In genomic region chr18:62131305-62131909, GRCh38 we compare ENCODE assay signal across 8 cellular contexts. TPM values are rescaled to one million over a fixed set of nuclear protein-coding genes. Genes with fewer than 3 reads are reported as not detected.
DNase-seq lines count a peak whose midpoint lies in the region; ATAC-seq and TF ChIP-seq lines count a peak whose summit lies in the region.

No MANE protein-coding gene starts in this region.

- H3K27ac ChIP-seq in CD4-positive, CD25-positive, alpha-beta regulatory T cell (ENCODE audit: insufficient read depth, low read length, poor library complexity, severe bottlenecking) = no peak overlapping the region
- H3K27ac ChIP-seq in HL-60 (replicated peaks) (no peak overlapping the region), osteoblast (ENCODE audit: low read depth, low read length) (no peak overlapping the region), transverse colon (no peak overlapping the region)

- no peaks in the 10 kb centered on the region for H4K20me1 ChIP-seq in osteoblast (ENCODE audit: insufficient read depth, low read length)

- H3K4me3 Mint-ChIP-seq in CD4-positive, CD25-positive, alpha-beta regulatory T cell = no peak overlapping the region
- no peak overlapping the region for H3K4me3 Mint-ChIP-seq in activated T-cell treated with anti-CD3 and anti-CD28 coated beads, Interleukin-2, amount 50 U/mL, for 24 hours

- H3K36me3 Mint-ChIP-seq in CD4-positive, CD25-positive, alpha-beta regulatory T cell = peaks cover 8% of the 10 kb centered on the region
- H3K36me3 Mint-ChIP-seq in activated T-cell treated with anti-CD3 and anti-CD28 coated beads, Interleukin-2, amount 50 U/mL, for 24 hours (ENCODE audit: low read depth) = peaks cover 14% of the 10 kb centered on the region

- no peaks in the 10 kb centered on the region for H3K9me3 Mint-ChIP-seq in CD4-positive, CD25-positive, alpha-beta regulatory T cell
- no peaks in the 10 kb centered on the region for H3K9me3 Mint-ChIP-seq in activated T-cell treated with anti-CD3 and anti-CD28 coated beads, Interleukin-2, amount 50 U/mL, for 24 hours

- peak; percentile 95 for TF ChIP-seq CTCF in HL-60 (IDR thresholded peaks at IDR 0.05; ENCODE audit: insufficient read depth, low read length)
- TF ChIP-seq CTCF in fibroblast of pulmonary artery (IDR thresholded peaks at IDR 0.05; ENCODE audit: low read length, missing control alignments) = peak; percentile 92
- TF ChIP-seq CTCF in osteoblast (IDR thresholded peaks at IDR 0.05; ENCODE audit: extremely low read depth, low read depth, low read length) = peak; percentile 92
- peak; percentile 87 to 94 (median 90) for TF ChIP-seq CTCF in transverse colon (IDR thresholded peaks at IDR 0.05)

- peak; percentile 37 to 70 (median 66) for DNase-seq in CD4-positive, CD25-positive, alpha-beta regulatory T cell
- DNase-seq in GM19238 (ENCODE audit: insufficient read length, low spot score) (peak; percentile 28), HL-60 (ENCODE audit: low read depth in 1 of 2, low spot score in 1 of 2) (peak; percentile 51 to 66), OCI-M1 (lab: John Stamatoyannopoulos, UW) (peak; percentile 77), fibroblast of pulmonary artery (ENCODE audit: low read depth) (peak; percentile 84), osteoblast (ENCODE audit: insufficient read length, low spot score, missing footprints) (peak; percentile 41), transverse colon (peak; percentile 52)
- DNase-seq in activated T-cell treated with anti-CD3 and anti-CD28 coated beads, Interleukin-2, amount 50 U/mL, for 24 hours = peak; percentile 53

- H2AFZ ChIP-seq in osteoblast (ENCODE audit: low read length) = no peak overlapping the region

- TF ChIP-seq POLR2A in transverse colon (IDR thresholded peaks at IDR 0.05) = no peak

- H3K36me3 ChIP-seq in CD4-positive, CD25-positive, alpha-beta regulatory T cell (ENCODE audit: control insufficient read depth, insufficient read depth, low read length) = no peaks in the 10 kb centered on the region
- no peaks in the 10 kb centered on the region for H3K36me3 ChIP-seq in osteoblast (ENCODE audit: insufficient read depth, low read length)
- no peaks in the 10 kb centered on the region for H3K36me3 ChIP-seq in transverse colon

- H3K4me1 Mint-ChIP-seq in CD4-positive, CD25-positive, alpha-beta regulatory T cell = peaks cover 0 to 9% (median 0%) of the 10 kb centered on the region in 4 donors
- H3K4me1 Mint-ChIP-seq in activated T-cell treated with anti-CD3 and anti-CD28 coated beads, Interleukin-2, amount 50 U/mL, for 24 hours (ENCODE audit: low read depth) = peaks cover 3% of the 10 kb centered on the region

- H3K27ac Mint-ChIP-seq in CD4-positive, CD25-positive, alpha-beta regulatory T cell = no peak overlapping the region
- H3K27ac Mint-ChIP-seq in activated T-cell treated with anti-CD3 and anti-CD28 coated beads, Interleukin-2, amount 50 U/mL, for 24 hours = no peak overlapping the region

- peak in 1 of 2 donors; percentile 72 for ATAC-seq in CD4-positive, CD25-positive, alpha-beta regulatory T cell (ENCODE audit: low read depth in 2 of 2)

- H3K27me3 ChIP-seq in CD4-positive, CD25-positive, alpha-beta regulatory T cell (ENCODE audit: control insufficient read depth, insufficient read depth, low read length) = no peaks in the 10 kb centered on the region
- H3K27me3 ChIP-seq in HL-60 (ENCODE audit: insufficient read depth, poor library complexity, severe bottlenecking) (no peaks in the 10 kb centered on the region), osteoblast (ENCODE audit: insufficient read depth, low read length) (no peaks in the 10 kb centered on the region), transverse colon (no peaks in the 10 kb centered on the region)

- H3K27me3 Mint-ChIP-seq in CD4-positive, CD25-positive, alpha-beta regulatory T cell = no peaks in the 10 kb centered on the region
- H3K27me3 Mint-ChIP-seq in activated T-cell treated with anti-CD3 and anti-CD28 coated beads, Interleukin-2, amount 50 U/mL, for 24 hours = no peaks in the 10 kb centered on the region

- no peak for TF ChIP-seq EP300 in transverse colon (IDR thresholded peaks at IDR 0.05; ENCODE audit: low read depth)

- no peak overlapping the region for H3K4me2 ChIP-seq in osteoblast (ENCODE audit: insufficient read depth, low read length)

- H3K9me3 ChIP-seq in CD4-positive, CD25-positive, alpha-beta regulatory T cell (ENCODE audit: control insufficient read depth in 2 of 2, low read length in 2 of 2) = no peaks in the 10 kb centered on the region
- H3K9me3 ChIP-seq in osteoblast (ENCODE audit: low read depth, low read length) = no peaks in the 10 kb centered on the region
- H3K9me3 ChIP-seq in transverse colon = no peaks in the 10 kb centered on the region

- no peaks in the 10 kb centered on the region for H3K79me2 ChIP-seq in osteoblast (ENCODE audit: insufficient read depth, low read length)

- in situ Hi-C loops in transverse colon (cut with MboI; ENCODE audit: low pct_ligation_motif_present in 1 of 4, low pct_unique_long_range_greater_than_20kb in 1 of 4, low sequenced_read_pairs in 3 of 4) = loop anchor here (10.0 to 25.0 kb wide), 4 partner anchors 219 to 577 kb away; no protein-coding TSS in a partner anchor

- intact Hi-C loops in transverse colon (cut with DNase I; ENCODE audit: low total_unique reads) = no loop called here

- whole genome bisulfite sequencing in transverse colon (ENCODE audit: low coverage in 1 of 2), 2 donors = 61 to 90% methylated on average over 2 of the region's 2 CpGs

- no peaks in the 10 kb centered on the region for H3K4me1 ChIP-seq in CD4-positive, CD25-positive, alpha-beta regulatory T cell (ENCODE audit: control insufficient read depth, insufficient read depth, low read length, poor library complexity, severe bottlenecking)
- H3K4me1 ChIP-seq in osteoblast (ENCODE audit: insufficient read depth, low read length) = peaks cover 15% of the 10 kb centered on the region
- H3K4me1 ChIP-seq in transverse colon = no peaks in the 10 kb centered on the region

- no peak overlapping the region for H3K4me3 ChIP-seq in CD4-positive, CD25-positive, alpha-beta regulatory T cell (ENCODE audit: low read depth, low read length)
- H3K4me3 ChIP-seq in HL-60 (replicated peaks; ENCODE audit: insufficient read depth, low read length) (no peak overlapping the region), fibroblast of pulmonary artery (replicated peaks; ENCODE audit: low read depth, low read length) (no peak overlapping the region), osteoblast (ENCODE audit: insufficient read depth, low read length) (no peak overlapping the region), transverse colon (no peak overlapping the region)

RNA-seq across cellular contexts. Expression of gene PIGN, which starts 55.4 kb away (rescaled TPM):
- 14.0 TPM for total RNA-seq in CD4-positive, CD25-positive, alpha-beta regulatory T cell
- 10 to 100 TPM; 11.1 to 14.6 (median 11.9) TPM for polyA plus RNA-seq in CD4-positive, CD25-positive, alpha-beta regulatory T cell
- total RNA-seq in osteoblast = 40.1 and 44.2 TPM in 2 replicates
- total RNA-seq in transverse colon = 100 to 1,000 TPM in 1 of 4 donors, 10 to 100 TPM in 3; 15.3 to 105 (median 42.3) TPM

RNA-seq across cellular contexts. Expression of gene RELCH, which starts 55.6 kb away (rescaled TPM):
- 76.5 TPM for total RNA-seq in CD4-positive, CD25-positive, alpha-beta regulatory T cell
- polyA plus RNA-seq in CD4-positive, CD25-positive, alpha-beta regulatory T cell = 10 to 100 TPM in 1 of 4 donors, 1 to 10 TPM in 3; 7.6 to 10.0 (median 9.0) TPM
- 33.6 and 34.0 TPM in 2 replicates for total RNA-seq in osteoblast
- total RNA-seq in transverse colon = 100 to 1,000 TPM in 1 of 4 donors, 10 to 100 TPM in 3; 37.0 to 117 (median 68.7) TPM

Comparison
In these comparisons a context has a peak if more than half of its experiments do, and no peak if none do; other contexts are left out.
1. DNase-seq: peak in every context shown above with its lines; median percentile 84 in fibroblast of pulmonary artery; 77 in OCI-M1; 66 in CD4-positive, CD25-positive, alpha-beta regulatory T cell; 58 in HL-60; 53 in activated T-cell treated with anti-CD3 and anti-CD28 coated beads, Interleukin-2, amount 50 U/mL, for 24 hours; 52 in transverse colon; 41 in osteoblast; 28 in GM19238.